In genomic region chr7:17524746-17525145, GRCh38 we compare ENCODE assay signal across 16 cellular contexts.
DNase-seq lines count a peak whose midpoint lies in the region; ATAC-seq and TF ChIP-seq lines count a peak whose summit lies in the region.
"Had no signal": no experiment of that assay in that cellular context is flagged by ENCODE, and none has a peak within 500 bp of the region (broad histone marks: within the 10 kb centered on the region; RNA-seq: fewer than 3 reads in every experiment).

No MANE protein-coding gene starts in this region.

- H3K27ac Mint-ChIP-seq in GM23338, result no peak overlapping the region

- DNase-seq in A172 (ENCODE audit: low spot score) (peak; percentile 72), GM23338 (ENCODE audit: low spot score) (no peak), adipocyte (ENCODE audit: low read depth) (peak; percentile 58), iris pigment epithelial cell (ENCODE audit: low read depth) (peak; percentile 79), upper lobe of right lung (no peak), SHP77 (lab: John Stamatoyannopoulos, UW) (no peak)
- DNase-seq in stimulated activated CD4-positive, alpha-beta T cell treated with anti-CD3 and anti-CD28 coated beads, Interleukin-2, amount 100 ng/mL, for 48 hours, result no peak
- DNase-seq: activated CD4-positive, alpha-beta T cell treated with anti-CD3 and anti-CD28 coated beads, Interleukin-2, amount 50 U/mL, for 4 hours; activated gamma-delta T cell; NCI-H526 treated with DMSO at 0.1 percent for 48 hours; RPMI8226; stimulated activated CD4-positive, alpha-beta T cell treated with anti-CD3 and anti-CD28 coated beads, Interleukin-15, amount 100 ng/mL, for 24 hours had no signal

- no peak overlapping the region for H3K27ac ChIP-seq in GM23338 (ENCODE audit: low read depth)
- H3K27ac ChIP-seq in upper lobe of right lung, result no peak overlapping the region

- H3K4me1 ChIP-seq in GM23338 (ENCODE audit: insufficient read depth), result 0 out of 2 replicates have a peak, but pooled peaks cover 1% of the 10 kb centered on the region
- peaks cover 25% of the 10 kb centered on the region for H3K4me1 ChIP-seq in adipocyte (ENCODE audit: control insufficient read depth, insufficient read depth, low read length)
- peaks cover 14% of the 10 kb centered on the region for H3K4me1 ChIP-seq in upper lobe of right lung

- H3K9me3 Mint-ChIP-seq in GM23338, result no peaks in the 10 kb centered on the region; the same call in 2 of the 3 replicates

- no peak overlapping the region for H3K4me3 ChIP-seq in GM23338
- no peak overlapping the region for H3K4me3 ChIP-seq in adipocyte (ENCODE audit: low read length)
- no peak overlapping the region for H3K4me3 ChIP-seq in upper lobe of right lung
- H3K4me3 ChIP-seq: esophagus muscularis mucosa, ovary, tibial nerve had no signal

- 0 out of 3 replicates have a peak, but pooled peaks cover 3% of the 10 kb centered on the region for H3K4me1 Mint-ChIP-seq in GM23338

- ATAC-seq in GM23338 (no peak), upper lobe of right lung (no peak), HG03039 (IDR thresholded peaks at IDR 0.05; ENCODE audit: unreplicated experiment) (no peak)

- 0 out of 2 replicates have a peak overlapping the region, but pooled peaks have one; percentile 35 for H2AFZ ChIP-seq in GM23338

- no peaks in the 10 kb centered on the region for H3K9me2 ChIP-seq in GM23338 (ENCODE audit: insufficient read depth)

- H3K79me2 ChIP-seq in GM23338 (replicated peaks; ENCODE audit: insufficient read depth), result no peaks in the 10 kb centered on the region

- H3K9ac ChIP-seq in adipocyte (ENCODE audit: low read length), result peak overlapping the region; percentile 16

- no peaks in the 10 kb centered on the region for H3K36me3 ChIP-seq in GM23338 (ENCODE audit: insufficient read depth)
- H3K36me3 ChIP-seq in adipocyte (ENCODE audit: control insufficient read depth, insufficient read depth, low read length, severe bottlenecking), result no peaks in the 10 kb centered on the region
- no peaks in the 10 kb centered on the region for H3K36me3 ChIP-seq in upper lobe of right lung
- H3K36me3 ChIP-seq: esophagus muscularis mucosa, ovary, tibial nerve had no signal

- no peaks in the 10 kb centered on the region for H3K36me3 Mint-ChIP-seq in GM23338 (ENCODE audit: low read depth)

- H3K27me3 ChIP-seq in GM23338 (ENCODE audit: insufficient read depth) (no peaks in the 10 kb centered on the region), adipocyte (replicated peaks; ENCODE audit: control insufficient read depth, insufficient read depth, low read length) (no peaks in the 10 kb centered on the region), upper lobe of right lung (no peaks in the 10 kb centered on the region)
- H3K27me3 ChIP-seq: esophagus muscularis mucosa, ovary, tibial nerve had no signal

- intact Hi-C loops in upper lobe of right lung (cut with DNase I), result no loop called here

- H3K4me3 Mint-ChIP-seq in GM23338, result no peak overlapping the region

- no peaks in the 10 kb centered on the region for H4K20me1 ChIP-seq in GM23338 (replicated peaks; ENCODE audit: insufficient read depth)

- H3K9me3 ChIP-seq in adipocyte (ENCODE audit: control insufficient read depth, low read length) (no peaks in the 10 kb centered on the region), upper lobe of right lung (no peaks in the 10 kb centered on the region)
- H3K9me3 ChIP-seq: esophagus muscularis mucosa, ovary, tibial nerve had no signal

- H3F3A ChIP-seq in GM23338 (replicated peaks; ENCODE audit: low read depth), result no peaks in the 10 kb centered on the region

- no peaks in the 10 kb centered on the region for H3K27me3 Mint-ChIP-seq in GM23338 (ENCODE audit: insufficient read depth, low read depth, poor library complexity)

- TF ChIP-seq CTCF in GM23338 (conservative IDR thresholded peaks at IDR 0.05; ENCODE audit: low read depth in 2 of 2) (no peak), upper lobe of right lung (IDR thresholded peaks at IDR 0.05) (no peak)

- H3K4me2 ChIP-seq in GM23338, result no peak overlapping the region

TF ChIP-seq in GM23338, 12 proteins besides CTCF, POLR2A, EP300 and RAD21 (continues in another document):
- TF ChIP-seq STAT1 (IDR thresholded peaks at IDR 0.05; ENCODE audit: unreplicated experiment) (no peak), ZNF331 (CRISPR knock-in tag; IDR thresholded peaks at IDR 0.05; ENCODE audit: low read depth) (no peak), NANOG (IDR thresholded peaks at IDR 0.05; ENCODE audit: borderline replicate concordance) (no peak), ZNF114 (CRISPR knock-in tag; IDR thresholded peaks at IDR 0.05) (no peak), ZNF462 (CRISPR knock-in tag; IDR thresholded peaks at IDR 0.05) (no peak), CREB1 (CRISPR knock-in tag; IDR thresholded peaks at IDR 0.05; ENCODE audit: low read depth) (no peak)

Comparison
In these comparisons a context has a peak if more than half of its experiments do, and no peak if none do; other contexts are left out.
1. DNase-seq: peak in A172 (single experiment), adipocyte (single experiment) and iris pigment epithelial cell (single experiment); none in GM23338 (single experiment), upper lobe of right lung (single experiment), SHP77 (0 of 2) and stimulated activated CD4-positive, alpha-beta T cell treated with anti-CD3 and anti-CD28 coated beads, Interleukin-2, amount 100 ng/mL, for 48 hours (0 of 2).